In genomic region chr19:7589822-7590221, GRCh38 we compare ENCODE assay signal across 2 cellular contexts.
A peak's percentile ranks its signal among the peaks of the same experiment; 100 is the strongest.
TF ChIP-seq lines count a peak whose summit lies in the region.

No MANE protein-coding gene starts in this region.

TF ChIP-seq in HCT116, 20 proteins besides CTCF, POLR2A, EP300 and RAD21:
- no peak for TF ChIP-seq CBX3 (IDR thresholded peaks at IDR 0.05; ENCODE audit: low read depth)
- TF ChIP-seq JUND (IDR thresholded peaks at IDR 0.05) = no peak
- TF ChIP-seq ATF3 (IDR thresholded peaks at IDR 0.05) = no peak
- no peak for TF ChIP-seq ELF1 (IDR thresholded peaks at IDR 0.05; ENCODE audit: borderline replicate concordance, low read depth)
- TF ChIP-seq EZH2phosphoT487 (IDR thresholded peaks at IDR 0.05; ENCODE audit: borderline replicate concordance) = no peak
- TF ChIP-seq EGR1 (IDR thresholded peaks at IDR 0.05; ENCODE audit: low read depth) = no peak
- no peak for TF ChIP-seq SRF (IDR thresholded peaks at IDR 0.05; ENCODE audit: low read depth)
- TF ChIP-seq, protein P1, sequence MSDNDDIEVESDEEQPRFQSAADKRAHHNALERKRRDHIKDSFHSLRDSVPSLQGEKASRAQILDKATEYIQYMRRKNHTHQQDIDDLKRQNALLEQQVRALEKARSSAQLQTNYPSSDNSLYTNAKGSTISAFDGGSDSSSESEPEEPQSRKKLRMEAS (IDR thresholded peaks at IDR 0.05) = no peak
- no peak for TF ChIP-seq REST (IDR thresholded peaks at IDR 0.05; ENCODE audit: low read depth)
- no peak for TF ChIP-seq TCF7L2 (IDR thresholded peaks at IDR 0.05; ENCODE audit: borderline replicate concordance, extremely low read depth, insufficient read depth, insufficient read length)
- TF ChIP-seq, protein P2, sequence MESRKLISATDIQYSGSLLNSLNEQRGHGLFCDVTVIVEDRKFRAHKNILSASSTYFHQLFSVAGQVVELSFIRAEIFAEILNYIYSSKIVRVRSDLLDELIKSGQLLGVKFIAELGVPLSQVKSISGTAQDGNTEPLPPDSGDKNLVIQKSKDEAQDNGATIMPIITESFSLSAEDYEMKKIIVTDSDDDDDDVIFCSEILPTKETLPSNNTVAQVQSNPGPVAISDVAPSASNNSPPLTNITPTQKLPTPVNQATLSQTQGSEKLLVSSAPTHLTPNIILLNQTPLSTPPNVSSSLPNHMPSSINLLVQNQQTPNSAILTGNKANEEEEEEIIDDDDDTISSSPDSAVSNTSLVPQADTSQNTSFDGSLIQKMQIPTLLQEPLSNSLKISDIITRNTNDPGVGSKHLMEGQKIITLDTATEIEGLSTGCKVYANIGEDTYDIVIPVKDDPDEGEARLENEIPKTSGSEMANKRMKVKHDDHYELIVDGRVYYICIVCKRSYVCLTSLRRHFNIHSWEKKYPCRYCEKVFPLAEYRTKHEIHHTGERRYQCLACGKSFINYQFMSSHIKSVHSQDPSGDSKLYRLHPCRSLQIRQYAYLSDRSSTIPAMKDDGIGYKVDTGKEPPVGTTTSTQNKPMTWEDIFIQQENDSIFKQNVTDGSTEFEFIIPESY (IDR thresholded peaks at IDR 0.05; ENCODE audit: extremely low read depth, insufficient replicate concordance, low read length) = no peak
- TF ChIP-seq SIN3A (IDR thresholded peaks at IDR 0.05; ENCODE audit: low read depth) = no peak
- TF ChIP-seq YY1 (IDR thresholded peaks at IDR 0.05; ENCODE audit: extremely low read depth, insufficient replicate concordance, low read depth, low read length) = no peak
- TF ChIP-seq SP1 (IDR thresholded peaks at IDR 0.05; ENCODE audit: low read depth) = no peak
- no peak for TF ChIP-seq EZH2 (IDR thresholded peaks at IDR 0.05)
- TF ChIP-seq CEBPB (IDR thresholded peaks at IDR 0.05; ENCODE audit: low read depth) = no peak
- TF ChIP-seq POLR2AphosphoS5 (IDR thresholded peaks at IDR 0.05; ENCODE audit: low read depth, low read length) = no peak
- no peak for TF ChIP-seq FOSL1 (IDR thresholded peaks at IDR 0.05; ENCODE audit: low read depth)
- no peak for TF ChIP-seq ZNF274 (IDR thresholded peaks at IDR 0.05; ENCODE audit: low read depth, low read length)
- no peak for TF ChIP-seq ZFX (IDR thresholded peaks at IDR 0.05)

TF ChIP-seq in K562, 482 proteins besides CTCF, POLR2A, EP300 and RAD21:
- TF ChIP-seq, protein P3, sequence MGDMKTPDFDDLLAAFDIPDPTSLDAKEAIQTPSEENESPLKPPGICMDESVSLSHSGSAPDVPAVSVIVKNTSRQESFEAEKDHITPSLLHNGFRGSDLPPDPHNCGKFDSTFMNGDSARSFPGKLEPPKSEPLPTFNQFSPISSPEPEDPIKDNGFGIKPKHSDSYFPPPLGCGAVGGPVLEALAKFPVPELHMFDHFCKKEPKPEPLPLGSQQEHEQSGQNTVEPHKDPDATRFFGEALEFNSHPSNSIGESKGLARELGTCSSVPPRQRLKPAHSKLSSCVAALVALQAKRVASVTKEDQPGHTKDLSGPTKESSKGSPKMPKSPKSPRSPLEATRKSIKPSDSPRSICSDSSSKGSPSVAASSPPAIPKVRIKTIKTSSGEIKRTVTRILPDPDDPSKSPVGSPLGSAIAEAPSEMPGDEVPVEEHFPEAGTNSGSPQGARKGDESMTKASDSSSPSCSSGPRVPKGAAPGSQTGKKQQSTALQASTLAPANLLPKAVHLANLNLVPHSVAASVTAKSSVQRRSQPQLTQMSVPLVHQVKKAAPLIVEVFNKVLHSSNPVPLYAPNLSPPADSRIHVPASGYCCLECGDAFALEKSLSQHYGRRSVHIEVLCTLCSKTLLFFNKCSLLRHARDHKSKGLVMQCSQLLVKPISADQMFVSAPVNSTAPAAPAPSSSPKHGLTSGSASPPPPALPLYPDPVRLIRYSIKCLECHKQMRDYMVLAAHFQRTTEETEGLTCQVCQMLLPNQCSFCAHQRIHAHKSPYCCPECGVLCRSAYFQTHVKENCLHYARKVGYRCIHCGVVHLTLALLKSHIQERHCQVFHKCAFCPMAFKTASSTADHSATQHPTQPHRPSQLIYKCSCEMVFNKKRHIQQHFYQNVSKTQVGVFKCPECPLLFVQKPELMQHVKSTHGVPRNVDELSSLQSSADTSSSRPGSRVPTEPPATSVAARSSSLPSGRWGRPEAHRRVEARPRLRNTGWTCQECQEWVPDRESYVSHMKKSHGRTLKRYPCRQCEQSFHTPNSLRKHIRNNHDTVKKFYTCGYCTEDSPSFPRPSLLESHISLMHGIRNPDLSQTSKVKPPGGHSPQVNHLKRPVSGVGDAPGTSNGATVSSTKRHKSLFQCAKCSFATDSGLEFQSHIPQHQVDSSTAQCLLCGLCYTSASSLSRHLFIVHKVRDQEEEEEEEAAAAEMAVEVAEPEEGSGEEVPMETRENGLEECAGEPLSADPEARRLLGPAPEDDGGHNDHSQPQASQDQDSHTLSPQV (IDR thresholded peaks at IDR 0.05) = no peak
- TF ChIP-seq SMAD3 (CRISPR knock-in tag; conservative IDR thresholded peaks at IDR 0.05) (no peak), TAF15 (IDR thresholded peaks at IDR 0.05; ENCODE audit: low read depth, low read length) (no peak), ZNF717 (CRISPR knock-in tag; IDR thresholded peaks at IDR 0.05) (no peak), KDM1A (IDR thresholded peaks at IDR 0.05) (peak; percentile 27 to 55; a peak in 2 of 4 replicates), RFX1 (IDR thresholded peaks at IDR 0.05) (no peak), CREB1 (IDR thresholded peaks at IDR 0.05) (no peak), CREB1 (CRISPR knock-in tag; IDR thresholded peaks at IDR 0.05) (no peak), RAD51 (IDR thresholded peaks at IDR 0.05; ENCODE audit: borderline replicate concordance, low read depth) (no peak), ZNF347 (CRISPR knock-in tag; IDR thresholded peaks at IDR 0.05; ENCODE audit: low read depth) (no peak), KDM4B (IDR thresholded peaks at IDR 0.05; ENCODE audit: borderline replicate concordance in 2 of 2, low read depth in 1 of 2) (no peak), ZNF780A (CRISPR knock-in tag; IDR thresholded peaks at IDR 0.05) (no peak), RCOR1 (IDR thresholded peaks at IDR 0.05; ENCODE audit: borderline replicate concordance in 1 of 2, low read depth in 2 of 2, low read length in 2 of 2) (peak in 1 of 2 experiments; percentile 56; a peak in 1 of 4 replicates), GABPB2 (CRISPR knock-in tag; conservative IDR thresholded peaks at IDR 0.05) (no peak), ZNF384 (IDR thresholded peaks at IDR 0.05; ENCODE audit: low read depth, low read length) (no peak), MBD1 (CRISPR knock-in tag; IDR thresholded peaks at IDR 0.05) (no peak), BHLHE40 (IDR thresholded peaks at IDR 0.05; ENCODE audit: low read length) (no peak), PKNOX1 (IDR thresholded peaks at IDR 0.05) (no peak), SMC3 (conservative IDR thresholded peaks at IDR 0.05; ENCODE audit: insufficient read depth, low read depth, low read length) (no peak), POLR2B (IDR thresholded peaks at IDR 0.05; ENCODE audit: low read depth, partially characterized antibody) (no peak), NCOA4 (IDR thresholded peaks at IDR 0.05; ENCODE audit: partially characterized antibody) (no peak), TBL1XR1 (IDR thresholded peaks at IDR 0.05; ENCODE audit: low read length in 2 of 2) (no peak), NCOA1 (IDR thresholded peaks at IDR 0.05; ENCODE audit: low read depth) (no peak), CHD4 (IDR thresholded peaks at IDR 0.05; ENCODE audit: insufficient read depth, insufficient replicate concordance, low read depth, low read length, poor library complexity, severe bottlenecking) (peak; percentile 77), RBM25 (IDR thresholded peaks at IDR 0.05; ENCODE audit: low read depth, low read length, severe bottlenecking) (peak; percentile 78), PRDM10 (IDR thresholded peaks at IDR 0.05; ENCODE audit: partially characterized antibody) (no peak), XRCC4 (IDR thresholded peaks at IDR 0.05; ENCODE audit: extremely low read depth, insufficient read depth, insufficient read length) (no peak), POLR2AphosphoS5 (IDR thresholded peaks at IDR 0.05; ENCODE audit: control insufficient read depth, insufficient read depth, low read depth, low read length) (no peak), HDAC2 (IDR thresholded peaks at IDR 0.05) (0 out of 2 replicates have a peak, but pooled peaks have one; percentile 42), SMAD2 (IDR thresholded peaks at IDR 0.05; ENCODE audit: low read depth, low read length) (no peak), FOXJ3 (CRISPR knock-in tag; IDR thresholded peaks at IDR 0.05) (no peak), CTBP1 (IDR thresholded peaks at IDR 0.05; ENCODE audit: borderline replicate concordance) (no peak), MXD1 (CRISPR knock-in tag; IDR thresholded peaks at IDR 0.05; ENCODE audit: borderline replicate concordance, poor library complexity, severe bottlenecking) (no peak), POLR2AphosphoS2 (IDR thresholded peaks at IDR 0.05; ENCODE audit: low read length) (no peak), NFE2 (IDR thresholded peaks at IDR 0.05; ENCODE audit: low read depth) (no peak), ZNF584 (CRISPR knock-in tag; IDR thresholded peaks at IDR 0.05; ENCODE audit: low read depth) (no peak), DPF2 (IDR thresholded peaks at IDR 0.05) (no peak), CBFA2T3 (IDR thresholded peaks at IDR 0.05) (no peak), CBX1 (IDR thresholded peaks at IDR 0.05; ENCODE audit: low read depth) (0 out of 2 replicates have a peak, but pooled peaks have one; percentile 24), MAFG (tag; conservative IDR thresholded peaks at IDR 0.05) (no peak), PML (IDR thresholded peaks at IDR 0.05; ENCODE audit: low read length) (no peak), WHSC1 (IDR thresholded peaks at IDR 0.05; ENCODE audit: low read length) (no peak), MIER1 (IDR thresholded peaks at IDR 0.05; ENCODE audit: low read depth) (no peak), ETV5 (CRISPR knock-in tag; IDR thresholded peaks at IDR 0.05; ENCODE audit: low read depth) (no peak), SMARCA5 (IDR thresholded peaks at IDR 0.05) (peak; percentile 47; the same call in 1 of the 2 replicates), BCOR (IDR thresholded peaks at IDR 0.05) (peak; percentile 91)
- TF ChIP-seq, protein P4, sequence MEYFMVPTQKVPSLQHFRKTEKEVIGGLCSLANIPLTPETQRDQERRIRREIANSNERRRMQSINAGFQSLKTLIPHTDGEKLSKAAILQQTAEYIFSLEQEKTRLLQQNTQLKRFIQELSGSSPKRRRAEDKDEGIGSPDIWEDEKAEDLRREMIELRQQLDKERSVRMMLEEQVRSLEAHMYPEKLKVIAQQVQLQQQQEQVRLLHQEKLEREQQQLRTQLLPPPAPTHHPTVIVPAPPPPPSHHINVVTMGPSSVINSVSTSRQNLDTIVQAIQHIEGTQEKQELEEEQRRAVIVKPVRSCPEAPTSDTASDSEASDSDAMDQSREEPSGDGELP (CRISPR knock-in tag; IDR thresholded peaks at IDR 0.05; ENCODE audit: borderline replicate concordance) = no peak
- TF ChIP-seq, protein P5, sequence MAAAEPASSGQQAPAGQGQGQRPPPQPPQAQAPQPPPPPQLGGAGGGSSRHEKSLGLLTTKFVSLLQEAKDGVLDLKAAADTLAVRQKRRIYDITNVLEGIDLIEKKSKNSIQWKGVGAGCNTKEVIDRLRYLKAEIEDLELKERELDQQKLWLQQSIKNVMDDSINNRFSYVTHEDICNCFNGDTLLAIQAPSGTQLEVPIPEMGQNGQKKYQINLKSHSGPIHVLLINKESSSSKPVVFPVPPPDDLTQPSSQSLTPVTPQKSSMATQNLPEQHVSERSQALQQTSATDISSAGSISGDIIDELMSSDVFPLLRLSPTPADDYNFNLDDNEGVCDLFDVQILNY (CRISPR knock-in tag; IDR thresholded peaks at IDR 0.05) = no peak
